Comparison of ENCODE assay signal across 8 cellular contexts in genomic region chr1:156889802-156890585, GRCh38.
DNase-seq lines count a peak whose midpoint lies in the region; ATAC-seq lines count a peak whose summit lies in the region.

No MANE protein-coding gene starts in this region.

- DNase-seq in NK-92 treated with Interleukin-12 subunit alpha and Interleukin-12 subunit beta, amount 100 ng/mL, for 24 hours (lab: John Stamatoyannopoulos, UW), result peak; percentile 55
- DNase-seq in NK-92 (lab: John Stamatoyannopoulos, UW; ENCODE audit: unreplicated experiment) (no peak), NCI-H187 treated with DMSO at 0.1 percent for 48 hours (lab: John Stamatoyannopoulos, UW) (peak; percentile 79), astrocyte of the hippocampus (ENCODE audit: low read depth, low spot score) (peak; percentile 89), iPS DF 19.7 (ENCODE audit: low read depth, low spot score) (peak; percentile 52)
- peak; percentile 51 for DNase-seq in T-helper 2 cell treated with Interferon-gamma antibody and Interleukin-4, amounts not matched to agents 5 μg/mL and 100 μg/mL, for 36 hours (ENCODE audit: low spot score)
- peak; percentile 19 to 59 for DNase-seq in stimulated activated CD4-positive, alpha-beta T cell treated with anti-CD3 and anti-CD28 coated beads, Interleukin-12 subunit alpha, Interleukin-12 subunit beta, amount 100 ng/mL, for 24 hours (ENCODE audit: low read depth in 2 of 2)

- no peak overlapping the region for H3K4me3 Mint-ChIP-seq in T-helper 2 cell treated with Interferon-gamma antibody and Interleukin-4, amounts not matched to agents 5 μg/mL and 100 μg/mL, for 36 hours

- H3K4me1 Mint-ChIP-seq in T-helper 2 cell treated with Interferon-gamma antibody and Interleukin-4, amounts not matched to agents 5 μg/mL and 100 μg/mL, for 36 hours (ENCODE audit: low read depth), result peaks cover 3% of the 10 kb centered on the region

- H3K36me3 Mint-ChIP-seq in T-helper 2 cell treated with Interferon-gamma antibody and Interleukin-4, amounts not matched to agents 5 μg/mL and 100 μg/mL, for 36 hours (ENCODE audit: low read depth), result no peaks in the 10 kb centered on the region

- no peak overlapping the region for H3K27ac Mint-ChIP-seq in T-helper 2 cell treated with Interferon-gamma antibody and Interleukin-4, amounts not matched to agents 5 μg/mL and 100 μg/mL, for 36 hours

- peaks cover 40% of the 10 kb centered on the region for H3K27me3 Mint-ChIP-seq in T-helper 2 cell treated with Interferon-gamma antibody and Interleukin-4, amounts not matched to agents 5 μg/mL and 100 μg/mL, for 36 hours (ENCODE audit: low read depth)

- ATAC-seq in GM21786 (IDR thresholded peaks at IDR 0.05; ENCODE audit: unreplicated experiment), result no peak

- H3K9me3 Mint-ChIP-seq in T-helper 2 cell treated with Interferon-gamma antibody and Interleukin-4, amounts not matched to agents 5 μg/mL and 100 μg/mL, for 36 hours, result no peaks in the 10 kb centered on the region
